Comparison of ENCODE assay signal across 21 cellular contexts in the genomic region with DNA sequence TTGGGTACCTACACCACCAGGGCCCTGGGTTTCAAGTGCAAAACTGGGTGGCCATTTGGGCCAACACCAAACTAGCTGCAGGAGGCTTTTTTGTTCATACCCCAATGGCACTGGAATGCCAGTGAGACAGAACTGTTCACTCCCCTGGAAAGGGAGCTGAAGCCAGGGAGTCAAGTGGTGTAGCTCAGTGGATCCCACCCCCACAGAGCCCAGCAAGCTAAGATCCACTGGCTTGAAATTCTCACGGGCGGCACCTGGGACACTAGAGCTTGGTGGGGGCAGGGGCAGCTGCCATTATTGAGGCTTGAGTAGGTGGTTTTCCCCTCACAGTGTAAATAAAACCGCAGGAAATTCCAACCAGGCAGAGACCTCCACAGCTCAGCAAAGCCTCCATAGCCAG.
"Had no signal": no experiment of that assay in that cellular context is flagged by ENCODE, and none has a peak within 500 bp of the region (broad histone marks: within the 10 kb centered on the region; RNA-seq: fewer than 3 reads in every experiment).

No MANE protein-coding gene starts in this region.

- DNase-seq: natural killer cell; occipital lobe; ovary; posterior cingulate gyrus; psoas muscle; right cardiac atrium; right lobe of liver; sigmoid colon; small intestine; stimulated activated CD4-positive, alpha-beta T cell treated with anti-CD3 and anti-CD28 coated beads, Interleukin-15, amount 100 ng/mL, for 24 hours; stimulated activated CD4-positive, alpha-beta T cell treated with anti-CD3 and anti-CD28 coated beads, Interleukin-2, amount 100 ng/mL, for 24 hours; stimulated activated CD4-positive, alpha-beta T cell treated with anti-CD3 and anti-CD28 coated beads, Interleukin-2, amount 100 ng/mL, for 48 hours; stimulated activated CD4-positive, alpha-beta T cell treated with anti-CD3 and anti-CD28 coated beads, Interleukin-4, amount 100 ng/mL, for 24 hours; stimulated activated naive B cell treated with anti-CD40 and anti-IgM and Interleukin-4, amounts not matched to agents 10 μg/mL and 1 μg/mL and 100 μg/mL, for 72 hours; stimulated activated naive CD4-positive, alpha-beta T cell treated with Interleukin-2 at 50 U/mL for 16 hours; stomach; tibial artery; transverse colon; upper lobe of right lung; uterus had no signal

- ATAC-seq: natural killer cell; psoas muscle; right cardiac atrium; right lobe of liver; stimulated activated effector memory CD8-positive, alpha-beta T cell treated with anti-CD3 and anti-CD28 coated beads, Interleukin-12 subunit alpha, Interleukin-12 subunit beta, amount 100 ng/mL, for 72 hours; stimulated activated naive B cell treated with anti-CD40 and anti-IgM and Interleukin-4, amounts not matched to agents 10 μg/mL and 1 μg/mL and 100 μg/mL, for 72 hours; upper lobe of right lung had no signal
